ENCODE assay signal across 20 cellular contexts in the genomic region with DNA sequence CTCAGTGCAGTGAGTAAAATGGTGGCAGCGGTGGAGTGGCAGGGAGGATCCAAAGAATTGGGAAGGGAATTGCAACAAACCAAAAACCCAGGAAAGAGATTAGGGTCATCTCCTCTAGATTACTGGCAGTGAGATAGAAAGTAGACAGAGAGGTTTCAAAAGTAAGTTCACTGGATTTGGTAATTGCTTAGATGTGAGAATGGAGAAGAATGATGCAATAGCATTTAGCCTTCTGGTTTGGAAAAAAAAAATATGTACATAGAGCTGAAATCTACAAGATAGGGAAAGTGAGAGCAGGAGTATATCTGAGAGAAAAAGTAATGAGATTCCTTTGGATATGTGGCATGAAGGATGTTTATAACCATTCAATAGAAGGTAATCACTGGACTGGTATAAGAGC.
DNase-seq lines count a peak whose midpoint lies in the region; ATAC-seq and TF ChIP-seq lines count a peak whose summit lies in the region.
"Had no signal": no experiment of that assay in that cellular context is flagged by ENCODE, and none has a peak within 500 bp of the region (broad histone marks: within the 10 kb centered on the region; RNA-seq: fewer than 3 reads in every experiment).

No MANE protein-coding gene starts in this region.

- H3K4me3 ChIP-seq in heart right ventricle (no peak overlapping the region), IMR-90 (ENCODE audit: insufficient read depth, low read depth, low read length) (no peak overlapping the region)
- H3K4me3 ChIP-seq: BLaER1 had no signal

- peaks cover 6% of the 10 kb centered on the region for H3K9me3 Mint-ChIP-seq in Calu3 (ENCODE audit: low read depth, unreplicated experiment)

- H3K4me1 ChIP-seq in heart right ventricle (no peaks in the 10 kb centered on the region), IMR-90 (ENCODE audit: control insufficient read depth, insufficient read depth, low read length) (no peaks in the 10 kb centered on the region)
- H3K4me1 ChIP-seq: BE2C, BLaER1 had no signal

- BruUV-seq in Calu3 (replicated peaks; lab: Mats Ljungman, UMichigan) = no TSS peak
- BruUV-seq in IMR-90 (replicated peaks; lab: Mats Ljungman, UMichigan) = no TSS peak

- ATAC-seq in Right ventricle myocardium inferior (no peak), heart right ventricle (no peak), IMR-90 (ENCODE audit: low read depth) (no peak), GM18868 (IDR thresholded peaks at IDR 0.05; ENCODE audit: unreplicated experiment) (no peak)

- 91 to 97% methylated on average over 1 of the region's 1 CpG for WGBS in heart right ventricle, 2 donors
- no CpG with 5 or more reads among the region's 1 CpG for WGBS in IMR-90 (ENCODE audit: extremely low coverage in 2 of 2, insufficient read length in 1 of 2), 2 experiments

- H3K27ac Mint-ChIP-seq in Calu3 (ENCODE audit: unreplicated experiment) = peak overlapping the region; percentile 36
- H3K27ac Mint-ChIP-seq: CD14-positive monocyte; CD4-positive, alpha-beta memory T cell; CD4-positive, CD25-positive, alpha-beta regulatory T cell; CD8-positive, alpha-beta memory T cell had no signal

- H3K36me3 Mint-ChIP-seq in Calu3 (ENCODE audit: insufficient read depth, unreplicated experiment) = no peaks in the 10 kb centered on the region
- H3K36me3 Mint-ChIP-seq: CD14-positive monocyte; CD4-positive, alpha-beta memory T cell; CD4-positive, CD25-positive, alpha-beta regulatory T cell had no signal

- no peak overlapping the region for H2AFZ ChIP-seq in IMR-90 (replicated peaks; ENCODE audit: low read length, poor library complexity)

- intact Hi-C loops in Right ventricle myocardium inferior (cut with DNase I) (no loop called here), heart right ventricle (cut with DNase I) (no loop called here), Calu3 (cut with micrococcal nuclease; ENCODE audit: unreplicated experiment) (no loop called here), IMR-90 (cut with micrococcal nuclease) (no loop called here)

- H4K8ac ChIP-seq in IMR-90 (ENCODE audit: low read depth in 2 of 2, low read length in 2 of 2) = no peak overlapping the region

- no peak overlapping the region for H3K56ac ChIP-seq in IMR-90 (ENCODE audit: extremely low read depth, insufficient read depth, low read length)

- in situ Hi-C loops in IMR-90 (cut with MboI; ENCODE audit: low sequenced_read_pairs) = no loop called here

- no peaks in the 10 kb centered on the region for H3K4me1 Mint-ChIP-seq in Calu3 (ENCODE audit: low read depth, unreplicated experiment)
- H3K4me1 Mint-ChIP-seq: CD14-positive monocyte; CD4-positive, alpha-beta memory T cell; CD4-positive, CD25-positive, alpha-beta regulatory T cell; CD8-positive, alpha-beta memory T cell had no signal

- no peak overlapping the region for H3K4ac ChIP-seq in IMR-90 (ENCODE audit: low read depth, low read length)

- no peaks in the 10 kb centered on the region for H3K27me3 ChIP-seq in heart right ventricle
- no peaks in the 10 kb centered on the region for H3K27me3 ChIP-seq in IMR-90 (ENCODE audit: control insufficient read depth, insufficient read depth, low read length)
- H3K27me3 ChIP-seq: BE2C, BLaER1 had no signal

- H3K23ac ChIP-seq in IMR-90 (ENCODE audit: low read depth, low read length) = no peak overlapping the region

- no peaks in the 10 kb centered on the region for H3K27me3 Mint-ChIP-seq in Calu3 (ENCODE audit: unreplicated experiment)
- H3K27me3 Mint-ChIP-seq: CD4-positive, alpha-beta memory T cell; CD4-positive, CD25-positive, alpha-beta regulatory T cell; CD8-positive, alpha-beta memory T cell had no signal

- dilution Hi-C loops in IMR-90 (cut with HindIII; ENCODE audit: low sequenced_read_pairs, unreplicated experiment) = no loop called here

- H3K9ac ChIP-seq in IMR-90 (ENCODE audit: low read depth, low read length) = no peak overlapping the region
- H3K9ac ChIP-seq: BLaER1 had no signal

- H4K20me1 ChIP-seq in IMR-90 (ENCODE audit: insufficient read depth, low read length) = no peaks in the 10 kb centered on the region
- H4K20me1 ChIP-seq: BLaER1 had no signal

- H4K5ac ChIP-seq in IMR-90 (ENCODE audit: low read depth, low read length) = no peak overlapping the region

- H3K79me1 ChIP-seq in IMR-90 (ENCODE audit: low read depth in 1 of 2, low read length in 2 of 2) = no peaks in the 10 kb centered on the region

- no peak for TF ChIP-seq POLR2A in IMR-90 (IDR thresholded peaks at IDR 0.05; ENCODE audit: low read depth, low read length)

- no peak overlapping the region for H2BK5ac ChIP-seq in IMR-90 (ENCODE audit: low read depth, low read length, poor library complexity, severe bottlenecking)

- H3K36me3 ChIP-seq in heart right ventricle (no peaks in the 10 kb centered on the region), IMR-90 (ENCODE audit: control insufficient read depth, insufficient read depth, low read length) (no peaks in the 10 kb centered on the region)
- H3K36me3 ChIP-seq: BE2C, BLaER1 had no signal

- CTCF ChIA-PET in Calu3 (lab: Charles Lee) (no interaction called here), IMR-90 (lab: Yijun Ruan, JAX) (no interaction called here)

- no peak overlapping the region for H2BK15ac ChIP-seq in IMR-90 (ENCODE audit: low read depth, low read length)

- no peak overlapping the region for H2AK5ac ChIP-seq in IMR-90 (ENCODE audit: low read depth, low read length)

- peaks cover 0 to 7% (median 0%) of the 10 kb centered on the region in 11 donors for H3K9me3 ChIP-seq in heart right ventricle
- H3K9me3 ChIP-seq in IMR-90 (ENCODE audit: control insufficient read depth, insufficient read depth, low read length) = no peaks in the 10 kb centered on the region
- H3K9me3 ChIP-seq: BE2C, BLaER1 had no signal

- H2AK9ac ChIP-seq in IMR-90 (replicated peaks; ENCODE audit: low read depth, low read length, poor library complexity) = no peak overlapping the region

- H3K27ac ChIP-seq in heart right ventricle (no peak overlapping the region), IMR-90 (ENCODE audit: insufficient read depth, low read length) (no peak overlapping the region)
- H3K27ac ChIP-seq: BLaER1 had no signal

- no peak overlapping the region for H4K91ac ChIP-seq in IMR-90 (ENCODE audit: insufficient read depth, low read depth, low read length)

- no peak overlapping the region for H3K18ac ChIP-seq in IMR-90 (ENCODE audit: low read depth, low read length)

- no peak overlapping the region for H2BK20ac ChIP-seq in IMR-90 (ENCODE audit: low read depth, low read length)

- H3K4me2 ChIP-seq in IMR-90 (ENCODE audit: low read depth, low read length) = no peak overlapping the region
- H3K4me2 ChIP-seq: BLaER1 had no signal

- POLR2A ChIA-PET in IMR-90 (lab: Charles Lee; ENCODE audit: unreplicated experiment) = no interaction called here

- H3K9me1 ChIP-seq in IMR-90 (ENCODE audit: insufficient read depth, low read length) = no peaks in the 10 kb centered on the region

- DNase-seq in Right ventricle myocardium inferior (ENCODE audit: missing footprints) (peak; percentile 17), heart right ventricle (no peak), Calu3 (no peak), IMR-90 (no peak), amniotic epithelial cell (ENCODE audit: low read depth) (peak; percentile 23), NCI-H226 (no peak), NCI-H187 (lab: John Stamatoyannopoulos, UW) (no peak)
- DNase-seq: 8988T; ACHN; BE2C; C1 segment of cervical spinal cord; CD4-positive, alpha-beta memory T cell; CD4-positive, CD25-positive, alpha-beta regulatory T cell; CD8-positive, alpha-beta memory T cell; COR-L47; DMS79 treated with DMSO at 0.1 percent for 48 hours; GF-D8 had no signal

- no peak for TF ChIP-seq RAD21 in IMR-90 (IDR thresholded peaks at IDR 0.05; ENCODE audit: low read length)

- H2BK120ac ChIP-seq in IMR-90 (ENCODE audit: low read depth, low read length) = no peak overlapping the region

- H3K4me3 Mint-ChIP-seq in Calu3 (ENCODE audit: low read depth, unreplicated experiment) = no peak overlapping the region
- H3K4me3 Mint-ChIP-seq: CD14-positive monocyte; CD4-positive, alpha-beta memory T cell; CD8-positive, alpha-beta memory T cell had no signal

- no peak overlapping the region for H3K14ac ChIP-seq in IMR-90 (replicated peaks; ENCODE audit: low read depth, low read length)

- no peak for TF ChIP-seq CTCF in heart right ventricle (IDR thresholded peaks at IDR 0.05)
- TF ChIP-seq CTCF in Calu3 (IDR thresholded peaks at IDR 0.05; ENCODE audit: unreplicated experiment) = no peak
- no peak for TF ChIP-seq CTCF in IMR-90 (conservative IDR thresholded peaks at IDR 0.05; ENCODE audit: low read depth, low read length)

TF ChIP-seq in IMR-90, 13 proteins besides CTCF, POLR2A, EP300 and RAD21:
- TF ChIP-seq CEBPB (IDR thresholded peaks at IDR 0.05; ENCODE audit: low read depth, low read length) (0 out of 2 replicates have a peak, but pooled peaks have one; percentile 51), BHLHE40 (IDR thresholded peaks at IDR 0.05; ENCODE audit: low read depth, low read length) (no peak), SMC3 (IDR thresholded peaks at IDR 0.05; ENCODE audit: low read depth, low read length) (no peak)
- TF ChIP-seq, protein P1, sequence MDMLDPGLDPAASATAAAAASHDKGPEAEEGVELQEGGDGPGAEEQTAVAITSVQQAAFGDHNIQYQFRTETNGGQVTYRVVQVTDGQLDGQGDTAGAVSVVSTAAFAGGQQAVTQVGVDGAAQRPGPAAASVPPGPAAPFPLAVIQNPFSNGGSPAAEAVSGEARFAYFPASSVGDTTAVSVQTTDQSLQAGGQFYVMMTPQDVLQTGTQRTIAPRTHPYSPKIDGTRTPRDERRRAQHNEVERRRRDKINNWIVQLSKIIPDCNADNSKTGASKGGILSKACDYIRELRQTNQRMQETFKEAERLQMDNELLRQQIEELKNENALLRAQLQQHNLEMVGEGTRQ (IDR thresholded peaks at IDR 0.05; ENCODE audit: low read depth, low read length) = no peak

Comparison
In these comparisons a context has a peak if more than half of its experiments do, and no peak if none do; other contexts are left out.
1. DNase-seq: peak in Right ventricle myocardium inferior (single experiment) and amniotic epithelial cell (single experiment); none in heart right ventricle (0 of 2), Calu3 (single experiment), IMR-90 (single experiment), NCI-H226 (single experiment) and NCI-H187 (0 of 2).